9 cellular contexts compared by ENCODE assay signal in genomic region chr4:118683513-118683912, GRCh38. TPM values are rescaled to one million over a fixed set of nuclear protein-coding genes. Genes with fewer than 3 reads are reported as not detected.
DNase-seq lines count a peak whose midpoint lies in the region; ATAC-seq and TF ChIP-seq lines count a peak whose summit lies in the region.
"Had no signal": no experiment of that assay in that cellular context is flagged by ENCODE, and none has a peak within 500 bp of the region (broad histone marks: within the 10 kb centered on the region; RNA-seq: fewer than 3 reads in every experiment).

No MANE protein-coding gene starts in this region.

- H3K27me3 ChIP-seq in CD4-positive, alpha-beta T cell (ENCODE audit: control insufficient read depth, insufficient read depth, low read length): no peaks in the 10 kb centered on the region
- no peaks in the 10 kb centered on the region for H3K27me3 ChIP-seq in HCT116 (ENCODE audit: insufficient read depth, low read length)
- no peaks in the 10 kb centered on the region for H3K27me3 ChIP-seq in iPS-18a (ENCODE audit: control insufficient read depth, insufficient read depth, low read length)

- TF ChIP-seq POLR2A in HCT116 (IDR thresholded peaks at IDR 0.05; ENCODE audit: borderline replicate concordance, extremely low read depth, insufficient read depth, insufficient read length): no peak

- no peak overlapping the region for H3K27ac Mint-ChIP-seq in CD4-positive, alpha-beta T cell
- H3K27ac Mint-ChIP-seq in Calu3 (ENCODE audit: unreplicated experiment): no peak overlapping the region
- H3K27ac Mint-ChIP-seq: activated naive CD8-positive, alpha-beta T cell treated with anti-CD3 and anti-CD28 coated beads, Interleukin-2, amount 50 U/mL, for 24 hours had no signal

- H3K36me3 ChIP-seq in HCT116 (ENCODE audit: control insufficient read depth in 1 of 2, insufficient read depth in 2 of 2, low read length in 2 of 2) (no peaks in the 10 kb centered on the region; a peak in 1 of 4 replicates), iPS-18a (ENCODE audit: control insufficient read depth, low read depth, low read length) (peaks cover 7% of the 10 kb centered on the region)

- TF ChIP-seq RAD21 in HCT116 (IDR thresholded peaks at IDR 0.05; ENCODE audit: low read depth): no peak

- H3K4me2 ChIP-seq in HCT116 (ENCODE audit: low read length): peak overlapping the region; percentile 56

- no peak for ATAC-seq in CD4-positive, alpha-beta T cell (ENCODE audit: poor library complexity)
- ATAC-seq in HCT116 (peak; percentile 65), GM21381 (IDR thresholded peaks at IDR 0.05; ENCODE audit: unreplicated experiment) (no peak), HG03342 (IDR thresholded peaks at IDR 0.05; ENCODE audit: unreplicated experiment) (no peak)
- ATAC-seq: activated naive CD8-positive, alpha-beta T cell treated with anti-CD3 and anti-CD28 coated beads, Interleukin-2, amount 50 U/mL, for 24 hours had no signal

- no peak for DNase-seq in CD4-positive, alpha-beta T cell
- no peak for DNase-seq in HCT116 (ENCODE audit: low read depth, low spot score)
- peak; percentile 34 for DNase-seq in RPMI7951 (ENCODE audit: low read depth)
- DNase-seq in central memory CD4-positive, alpha-beta T cell: no peak
- DNase-seq in Calu3: no peak
- DNase-seq: activated naive CD8-positive, alpha-beta T cell treated with anti-CD3 and anti-CD28 coated beads, Interleukin-2, amount 50 U/mL, for 24 hours had no signal

- H3K4me3 ChIP-seq in HCT116 (replicated peaks in 1 of 2; ENCODE audit: low read depth in 1 of 2, low read length in 2 of 2) (peak overlapping the region; percentile 1 to 9; a peak in 3 of 4 replicates), iPS-18a (ENCODE audit: low read length) (peak overlapping the region; percentile 43)

- peaks cover 30% of the 10 kb centered on the region for H3K36me3 Mint-ChIP-seq in CD4-positive, alpha-beta T cell (ENCODE audit: low read depth)
- peaks cover 23% of the 10 kb centered on the region for H3K36me3 Mint-ChIP-seq in Calu3 (ENCODE audit: insufficient read depth, unreplicated experiment)

- peaks cover 33% of the 10 kb centered on the region for H3K4me1 Mint-ChIP-seq in CD4-positive, alpha-beta T cell (ENCODE audit: low read depth)
- peaks cover 8% of the 10 kb centered on the region for H3K4me1 Mint-ChIP-seq in Calu3 (ENCODE audit: low read depth, unreplicated experiment)

- H3K27ac ChIP-seq in CD4-positive, alpha-beta T cell (ENCODE audit: low read depth, low read length): no peak overlapping the region
- H3K27ac ChIP-seq in HCT116 (ENCODE audit: low read depth, low read length) (0 out of 2 replicates have a peak overlapping the region, but pooled peaks have one; percentile 10), iPS-18a (ENCODE audit: low read length) (no peak overlapping the region)

- H3K27me3 Mint-ChIP-seq in CD4-positive, alpha-beta T cell: no peaks in the 10 kb centered on the region
- H3K27me3 Mint-ChIP-seq in Calu3 (ENCODE audit: unreplicated experiment): no peaks in the 10 kb centered on the region
- H3K27me3 Mint-ChIP-seq: activated naive CD8-positive, alpha-beta T cell treated with anti-CD3 and anti-CD28 coated beads, Interleukin-2, amount 50 U/mL, for 24 hours had no signal

- H2AFZ ChIP-seq in HCT116 (ENCODE audit: low read depth, low read length, poor library complexity, severe bottlenecking): peak overlapping the region; percentile 85

- POLR2A ChIA-PET in CD4-positive, alpha-beta T cell (lab: Charles Lee): no interaction called here
- POLR2A ChIA-PET in HCT116 (lab: Charles Lee): no interaction called here

- H3K9ac ChIP-seq in HCT116 (ENCODE audit: low read length) (0 out of 2 replicates have a peak overlapping the region, but pooled peaks have one; percentile 17), iPS-18a (ENCODE audit: low read length) (no peak overlapping the region)

- no peaks in the 10 kb centered on the region for H3K9me3 ChIP-seq in CD4-positive, alpha-beta T cell (ENCODE audit: control insufficient read depth, low read length)
- H3K9me3 ChIP-seq in HCT116 (ENCODE audit: control insufficient read depth in 1 of 2, insufficient read depth in 1 of 2, low read depth in 1 of 2, low read length in 2 of 2) (no peaks in the 10 kb centered on the region), iPS-18a (ENCODE audit: control insufficient read depth, low read depth, low read length) (no peaks in the 10 kb centered on the region)

- RAD21 ChIA-PET in HCT116 (lab: Charles Lee; ENCODE audit: low non-redundant PET in 1 of 2, low total read pairs in 2 of 2, uncharacterized antibody in 2 of 2, unreplicated experiment in 2 of 2): no interaction called here

- H4K20me1 ChIP-seq in HCT116 (ENCODE audit: insufficient read depth): no peaks in the 10 kb centered on the region

- peaks cover 32% of the 10 kb centered on the region for H3K79me2 ChIP-seq in HCT116 (ENCODE audit: insufficient read depth, low read length)

- H3K9me3 Mint-ChIP-seq in CD4-positive, alpha-beta T cell: peaks cover 2% of the 10 kb centered on the region
- no peaks in the 10 kb centered on the region for H3K9me3 Mint-ChIP-seq in Calu3 (ENCODE audit: low read depth, unreplicated experiment)
- H3K9me3 Mint-ChIP-seq: activated naive CD8-positive, alpha-beta T cell treated with anti-CD3 and anti-CD28 coated beads, Interleukin-2, amount 50 U/mL, for 24 hours had no signal

- no peak for TF ChIP-seq CTCF in CD4-positive, alpha-beta T cell (IDR thresholded peaks at IDR 0.05)
- TF ChIP-seq CTCF in HCT116 (IDR thresholded peaks at IDR 0.05 in 2 of 3, conservative IDR thresholded peaks at IDR 0.05 in 1 of 3; ENCODE audit: borderline replicate concordance in 1 of 3, insufficient read depth in 1 of 3, low read depth in 2 of 3, low read length in 2 of 3): no peak
- TF ChIP-seq CTCF in Calu3 (IDR thresholded peaks at IDR 0.05; ENCODE audit: unreplicated experiment): no peak

- peak overlapping the region; percentile 93 for H3K4me3 Mint-ChIP-seq in CD4-positive, alpha-beta T cell
- no peak overlapping the region for H3K4me3 Mint-ChIP-seq in Calu3 (ENCODE audit: low read depth, unreplicated experiment)
- H3K4me3 Mint-ChIP-seq: activated naive CD8-positive, alpha-beta T cell treated with anti-CD3 and anti-CD28 coated beads, Interleukin-2, amount 50 U/mL, for 24 hours had no signal

- no TSS peak for BruUV-seq in HCT116 (replicated peaks; lab: Mats Ljungman, UMichigan)
- no TSS peak for BruUV-seq in Calu3 (replicated peaks; lab: Mats Ljungman, UMichigan)

- intact Hi-C loops in CD4-positive, alpha-beta T cell (cut with DNase I, micrococcal nuclease): loop anchor here in 1 of 2 experiments (5.0 kb wide), 2 partner anchors 154 to 401 kb away; partner anchors contain the start of gene SEC24D
- intact Hi-C loops in HCT116 (cut with micrococcal nuclease) (loop anchor here (2.0 kb wide), 1 partner anchor 143 kb away; no protein-coding TSS in a partner anchor), Calu3 (cut with micrococcal nuclease; ENCODE audit: unreplicated experiment) (loop anchor here (5.0 kb wide), 1 partner anchor 146 kb away; no protein-coding TSS in a partner anchor)

- peaks cover 3 to 27% of the 10 kb centered on the region in 2 experiments; a peak in 3 of 4 replicates for H3K4me1 ChIP-seq in HCT116 (ENCODE audit: control insufficient read depth in 1 of 2, insufficient read depth in 2 of 2, low read length in 2 of 2)
- peaks cover 11% of the 10 kb centered on the region for H3K4me1 ChIP-seq in iPS-18a (ENCODE audit: control insufficient read depth, low read depth, low read length)

- CTCF ChIA-PET in CD4-positive, alpha-beta T cell (lab: Charles Lee): no interaction called here
- CTCF ChIA-PET in HCT116 (lab: Charles Lee) (interaction anchor here (0.8 to 1.5 kb wide), 2 partner anchors 12 to 330 kb away, joined by 3 read pairs; partner anchors contain the start of gene PRSS12), Calu3 (lab: Charles Lee) (no interaction called here)

- no peaks in the 10 kb centered on the region for H3K9me2 ChIP-seq in HCT116 (ENCODE audit: insufficient read depth)

TF ChIP-seq in HCT116, 20 proteins besides CTCF, POLR2A, EP300 and RAD21 (continues in another document):
- no peak for TF ChIP-seq EZH2phosphoT487 (IDR thresholded peaks at IDR 0.05; ENCODE audit: borderline replicate concordance)
- no peak for TF ChIP-seq JUND (IDR thresholded peaks at IDR 0.05)
- TF ChIP-seq SP1 (IDR thresholded peaks at IDR 0.05; ENCODE audit: low read depth): 0 out of 2 replicates have a peak, but pooled peaks have one; percentile 12
- TF ChIP-seq EGR1 (IDR thresholded peaks at IDR 0.05; ENCODE audit: low read depth): no peak
- TF ChIP-seq SRF (IDR thresholded peaks at IDR 0.05; ENCODE audit: low read depth): peak; percentile 45; the same call in 1 of the 2 replicates
- no peak for TF ChIP-seq CBX3 (IDR thresholded peaks at IDR 0.05; ENCODE audit: low read depth)
- TF ChIP-seq ZFX (IDR thresholded peaks at IDR 0.05): no peak
- peak; percentile 71 for TF ChIP-seq YY1 (IDR thresholded peaks at IDR 0.05; ENCODE audit: extremely low read depth, insufficient replicate concordance, low read depth, low read length)
- no peak for TF ChIP-seq ZBTB33 (IDR thresholded peaks at IDR 0.05; ENCODE audit: extremely low read depth, insufficient replicate concordance, low read length)
- TF ChIP-seq ELF1 (IDR thresholded peaks at IDR 0.05; ENCODE audit: borderline replicate concordance, low read depth): peak; percentile 64
- no peak for TF ChIP-seq TCF7L2 (IDR thresholded peaks at IDR 0.05; ENCODE audit: borderline replicate concordance, extremely low read depth, insufficient read depth, insufficient read length)

RNA-seq across cellular contexts. Expression of gene METTL14, which starts 1.7 kb away (rescaled TPM):
- 10 to 100 TPM; 45.1 to 46.5 TPM for total RNA-seq in CD4-positive, alpha-beta T cell
- total RNA-seq in HCT116 (2021; ENCODE audit: unreplicated experiment): 53.8 TPM
- polyA plus RNA-seq in HCT116 (2012): 9.2 and 17.3 TPM in 2 replicates
- total RNA-seq in RPMI7951 (2014; rRNA removed; shearing (Covaris generic)): 23.2 and 26.3 TPM in 2 replicates
- total RNA-seq in Calu3 (2022): 26.1 and 36.4 TPM in 2 replicates
